In genomic region chr11:104917259-104918112, GRCh38 we compare ENCODE assay signal across 8 cellular contexts. TPM values are rescaled to one million over a fixed set of nuclear protein-coding genes. Genes with fewer than 3 reads are reported as not detected.
DNase-seq lines count a peak whose midpoint lies in the region; ATAC-seq, FAIRE-seq and TF ChIP-seq lines count a peak whose summit lies in the region.

No MANE protein-coding gene starts in this region.

- ATAC-seq in T-cell (replicated peaks in 1 of 4) (peak; percentile 48 to 53 (median 52)), aorta (ENCODE audit: low FRiP score) (peak; percentile 50)

- POLR2A ChIA-PET in T-cell (lab: Charles Lee): interaction anchor here in 1 of 2 donors (0.6 kb wide), 2 partner anchors 23 to 49 kb away, joined by 3 read pairs; no protein-coding TSS in a partner anchor

- H3K4me1 ChIP-seq in kidney (ENCODE audit: control insufficient read depth in 1 of 2, insufficient read depth in 1 of 2, low read depth in 1 of 2, low read length in 2 of 2) (no peaks in the 10 kb centered on the region), aorta (ENCODE audit: control insufficient read depth in 1 of 2, insufficient read depth in 2 of 2, low read length in 2 of 2) (no peaks in the 10 kb centered on the region)

- peaks cover 46% of the 10 kb centered on the region for H3K4me1 Mint-ChIP-seq in activated naive CD4-positive, alpha-beta T cell treated with anti-CD3 and anti-CD28 coated beads, Interleukin-2, amount 10 ng/mL, durations not matched to agents 7 days and 5 days
- peaks cover 51 to 66% (median 59%) of the 10 kb centered on the region in 3 donors for H3K4me1 Mint-ChIP-seq in T-cell

- H3K27ac Mint-ChIP-seq in activated naive CD4-positive, alpha-beta T cell treated with anti-CD3 and anti-CD28 coated beads, Interleukin-2, amount 10 ng/mL, durations not matched to agents 7 days and 5 days: peak overlapping the region; percentile 87
- H3K27ac Mint-ChIP-seq in T-cell: peak overlapping the region; percentile 93

- H3K4me3 ChIP-seq in kidney (ENCODE audit: low read length in 2 of 2) (peak overlapping the region; percentile 60 to 64), aorta (ENCODE audit: low read length in 2 of 2) (peak overlapping the region; percentile 81 to 97)

- 2 to 4% methylated on average over 3 to 4 of the region's 4 CpGs for WGBS in aorta, 2 donors

- no peaks in the 10 kb centered on the region for H3K27me3 ChIP-seq in aorta (ENCODE audit: control insufficient read depth in 1 of 2, insufficient read depth in 2 of 2, low read length in 1 of 2)

- peak overlapping the region; percentile 83 for H3K4me3 Mint-ChIP-seq in activated naive CD4-positive, alpha-beta T cell treated with anti-CD3 and anti-CD28 coated beads, Interleukin-2, amount 10 ng/mL, durations not matched to agents 7 days and 5 days
- H3K4me3 Mint-ChIP-seq in T-cell: peak overlapping the region; percentile 80 to 93 (median 88)

- no peak for TF ChIP-seq CTCF in kidney (IDR thresholded peaks at IDR 0.05; ENCODE audit: borderline replicate concordance, extremely low read depth, insufficient read depth)

- H3K9ac ChIP-seq in kidney (ENCODE audit: low read length in 2 of 2): peak overlapping the region; percentile 5 to 62

- no peaks in the 10 kb centered on the region for H3K27me3 Mint-ChIP-seq in activated naive CD4-positive, alpha-beta T cell treated with anti-CD3 and anti-CD28 coated beads, Interleukin-2, amount 10 ng/mL, durations not matched to agents 7 days and 5 days
- H3K27me3 Mint-ChIP-seq in T-cell: no peaks in the 10 kb centered on the region

- peaks cover 3% of the 10 kb centered on the region for H3K9me3 Mint-ChIP-seq in activated naive CD4-positive, alpha-beta T cell treated with anti-CD3 and anti-CD28 coated beads, Interleukin-2, amount 10 ng/mL, durations not matched to agents 7 days and 5 days
- no peaks in the 10 kb centered on the region for H3K9me3 Mint-ChIP-seq in T-cell

- H3K27ac ChIP-seq in kidney (ENCODE audit: low read depth in 2 of 2, low read length in 2 of 2) (peak overlapping the region; percentile 64 to 73), aorta (ENCODE audit: low read depth in 1 of 2, low read length in 2 of 2) (peak overlapping the region in 1 of 2 donors; percentile 67)

- H3K36me3 ChIP-seq in kidney (ENCODE audit: control insufficient read depth in 1 of 2, insufficient read depth in 2 of 2, low read length in 2 of 2) (no peaks in the 10 kb centered on the region), aorta (ENCODE audit: control insufficient read depth in 1 of 2, insufficient read depth in 2 of 2, low read length in 1 of 2) (no peaks in the 10 kb centered on the region)

- H3K36me3 Mint-ChIP-seq in activated naive CD4-positive, alpha-beta T cell treated with anti-CD3 and anti-CD28 coated beads, Interleukin-2, amount 10 ng/mL, durations not matched to agents 7 days and 5 days: peaks cover 14% of the 10 kb centered on the region
- peaks cover 2% of the 10 kb centered on the region for H3K36me3 Mint-ChIP-seq in T-cell

- CTCF ChIA-PET in activated naive CD4-positive, alpha-beta T cell treated with anti-CD3 and anti-CD28 coated beads, Interleukin-2, amount 10 ng/mL, durations not matched to agents 7 days and 5 days (lab: Charles Lee): interaction anchor here (1.1 to 1.3 kb wide), 2 partner anchors 8 kb away, joined by 3 read pairs; no protein-coding TSS in a partner anchor
- CTCF ChIA-PET in T-cell (lab: Charles Lee): interaction anchor here in 1 of 2 donors (1.2 kb wide), 1 partner anchor 10 kb away, joined by 4 read pairs; no protein-coding TSS in a partner anchor

- intact Hi-C loops in kidney (cut with DNase I): no loop called here
- intact Hi-C loops in aorta (cut with DNase I): no loop called here

- no peak for FAIRE-seq in kidney (lab: Jason Lieb, UNC)

- no peak for DNase-seq in activated naive CD4-positive, alpha-beta T cell treated with anti-CD3 and anti-CD28 coated beads, Interleukin-2, amount 10 ng/mL, durations not matched to agents 7 days and 5 days
- no peak for DNase-seq in activated naive CD4-positive, alpha-beta T cell treated with Interleukin-2 at 50 U/mL for 16 hours
- no peak for DNase-seq in T-cell
- DNase-seq in kidney: no peak
- DNase-seq in aorta: no peak
- no peak for DNase-seq in NCI-H1417 (lab: John Stamatoyannopoulos, UW)
- no peak for DNase-seq in NCI-H82 treated with DMSO at 0.1 percent for 48 hours (lab: John Stamatoyannopoulos, UW; ENCODE audit: unreplicated experiment)
- no peak for DNase-seq in germinal center (ENCODE audit: low spot score)

- H3K9me3 ChIP-seq in kidney (ENCODE audit: control insufficient read depth in 1 of 2, low read length in 2 of 2) (no peaks in the 10 kb centered on the region), aorta (ENCODE audit: control insufficient read depth, low read length) (no peaks in the 10 kb centered on the region)

RNA-seq across cellular contexts. Expression of gene CASP12, which starts 19.2 kb away (rescaled TPM):
- total RNA-seq in T-cell: not detected
- total RNA-seq in kidney: 0.91 TPM
- 0.45 TPM for polyA plus RNA-seq in kidney (ENCODE audit: insufficient read depth, low read depth, low replicate concordance)
- 1 to 10 TPM; 2.6 to 5.0 TPM for total RNA-seq in aorta
- polyA plus RNA-seq in aorta: 1 to 10 TPM; 2.4 to 5.0 TPM

RNA-seq across cellular contexts. Expression of gene CASP4, which starts 50.9 kb away (rescaled TPM):
- total RNA-seq in T-cell (10 to 100 TPM; 70.3 to 95.8 (median 80.2) TPM), kidney (60.3 TPM), aorta (100 to 1,000 TPM in 1 of 2 donors, 10 to 100 TPM in 1; 55.5 to 103 TPM)
- polyA plus RNA-seq in kidney (ENCODE audit: insufficient read depth, low read depth, low replicate concordance) (40.6 TPM), aorta (10 to 100 TPM; 33.6 to 59.6 TPM)
